Comparison of ENCODE assay signal across 8 cellular contexts in the genomic region with DNA sequence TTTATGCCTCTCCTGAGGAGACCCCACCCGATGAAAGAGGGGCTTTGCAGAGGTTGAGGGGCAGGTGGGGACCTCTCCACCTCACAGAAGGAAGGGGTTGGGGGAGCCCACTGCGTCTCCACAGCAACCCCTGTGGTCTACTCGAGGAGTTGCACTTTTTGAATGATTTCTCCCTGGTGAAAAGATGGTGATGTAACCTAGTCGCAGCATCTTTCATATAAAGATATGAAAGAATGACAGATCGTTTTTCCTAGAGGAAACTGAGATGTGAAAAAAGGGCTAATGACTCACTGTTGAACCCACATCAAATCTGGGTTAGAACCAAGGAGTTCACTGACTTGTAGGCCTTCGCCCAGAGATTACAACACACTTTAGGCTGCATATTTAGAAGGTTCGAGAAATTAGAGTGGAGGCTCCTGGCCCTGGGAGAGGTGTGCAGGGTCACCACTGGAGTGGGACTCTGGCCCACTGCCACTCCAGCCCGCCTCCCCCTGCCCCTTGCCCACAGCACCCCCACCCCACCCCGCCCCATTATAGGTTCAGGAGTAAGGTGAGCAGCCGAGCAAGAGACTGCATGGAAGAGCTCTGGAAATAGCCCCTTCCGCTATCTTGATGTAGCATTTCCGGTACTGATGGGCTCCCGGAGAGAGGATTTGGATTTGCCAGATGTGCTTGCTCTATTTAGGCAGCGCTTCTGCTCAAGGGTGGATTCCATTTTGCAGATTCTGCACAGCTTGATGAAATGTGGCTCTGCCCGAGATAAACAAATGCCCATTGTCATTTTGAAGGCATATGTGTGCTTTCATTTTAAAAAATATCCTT. TPM values are rescaled to one million over a fixed set of nuclear protein-coding genes. Genes with fewer than 3 reads are reported as not detected.
A peak's percentile ranks its signal among the peaks of the same experiment; 100 is the strongest.
DNase-seq lines count a peak whose midpoint lies in the region; ATAC-seq and TF ChIP-seq lines count a peak whose summit lies in the region.

No MANE protein-coding gene starts in this region.

- H3K27me3 ChIP-seq in A673 (replicated peaks; ENCODE audit: insufficient read depth, low read depth, low read length, poor library complexity) (no peaks in the 10 kb centered on the region), SK-N-SH (ENCODE audit: insufficient read depth) (no peaks in the 10 kb centered on the region), dorsolateral prefrontal cortex (no peaks in the 10 kb centered on the region), neuron (ENCODE audit: insufficient read depth, low read length) (no peaks in the 10 kb centered on the region)

- H3K36me3 ChIP-seq in A673 (ENCODE audit: insufficient read depth, low read length, poor library complexity, severe bottlenecking) (no peaks in the 10 kb centered on the region), SK-N-SH (replicated peaks in 1 of 2; ENCODE audit: control insufficient read depth in 1 of 2, insufficient read depth in 2 of 2, low read length in 1 of 2) (no peaks in the 10 kb centered on the region), neuron (ENCODE audit: insufficient read depth, low read length) (no peaks in the 10 kb centered on the region)

- no peak overlapping the region for H2AFZ ChIP-seq in SK-N-SH (ENCODE audit: low read depth)
- H2AFZ ChIP-seq in neuron (ENCODE audit: low read depth, low read length) = no peak overlapping the region

- peak; percentile 64 for TF ChIP-seq CTCF in A673 (conservative IDR thresholded peaks at IDR 0.05; ENCODE audit: low read depth, low read length)
- peak; percentile 29; the same call in 1 of the 2 replicates for TF ChIP-seq CTCF in SK-N-SH (IDR thresholded peaks at IDR 0.05)
- peak in 42 of 56 donors; percentile 9 to 57 (median 32) for TF ChIP-seq CTCF in dorsolateral prefrontal cortex (IDR thresholded peaks at IDR 0.05 in 54 of 56, conservative IDR thresholded peaks at IDR 0.05 in 2 of 56; ENCODE audit: low read depth in 1 of 56, partially characterized antibody in 56 of 56)

- no peaks in the 10 kb centered on the region; the same call in 1 of the 2 replicates for H3K79me2 ChIP-seq in SK-N-SH (ENCODE audit: insufficient read depth)

- no peaks in the 10 kb centered on the region for H3K9me3 ChIP-seq in A673 (ENCODE audit: low read depth, low read length, poor library complexity, severe bottlenecking)
- no peaks in the 10 kb centered on the region for H3K9me3 ChIP-seq in SK-N-SH
- no peaks in the 10 kb centered on the region for H3K9me3 ChIP-seq in neuron (ENCODE audit: low read length)

- BruUV-seq in A673 (replicated peaks; lab: Mats Ljungman, UMichigan) = no TSS peak

- CTCF ChIA-PET in A673 (lab: Charles Lee) (no interaction called here), SK-N-SH (lab: Yijun Ruan, JAX) (interaction anchor here (0.8 to 1.7 kb wide), 2 partner anchors 13 to 22 kb away, joined by 4 to 5 read pairs; no protein-coding TSS in a partner anchor)

- DNase-seq in A673 (ENCODE audit: low spot score) (peak; percentile 63), SK-N-SH (peak; percentile 52), dorsolateral prefrontal cortex (no peak), SHP77 (lab: John Stamatoyannopoulos, UW) (no peak), NCI-H345 (lab: John Stamatoyannopoulos, UW) (no peak)

- no peak overlapping the region for H3K4me2 ChIP-seq in SK-N-SH

- peaks cover 31% of the 10 kb centered on the region for H3K4me1 ChIP-seq in A673 (ENCODE audit: insufficient read depth, low read length, poor library complexity, severe bottlenecking)
- H3K4me1 ChIP-seq in SK-N-SH (ENCODE audit: control insufficient read depth in 1 of 2, insufficient read depth in 2 of 2, low read depth in 1 of 2, low read length in 1 of 2) = peaks cover 7 to 19% of the 10 kb centered on the region in 2 experiments; a peak in 2 of 4 replicates
- H3K4me1 ChIP-seq in neuron (ENCODE audit: insufficient read depth, low read length) = peaks cover 28% of the 10 kb centered on the region

- H3K9ac ChIP-seq in SK-N-SH = no peak overlapping the region

- no peaks in the 10 kb centered on the region for H4K20me1 ChIP-seq in SK-N-SH (ENCODE audit: insufficient read depth)

- H3K9me2 ChIP-seq in SK-N-SH = no peaks in the 10 kb centered on the region

- peak; percentile 81 for ATAC-seq in GM18867 (IDR thresholded peaks at IDR 0.05; ENCODE audit: unreplicated experiment)
- peak; percentile 58 for ATAC-seq in HG03097 (IDR thresholded peaks at IDR 0.05; ENCODE audit: low FRiP score, unreplicated experiment)

- TF ChIP-seq EP300 in SK-N-SH (IDR thresholded peaks at IDR 0.05; ENCODE audit: borderline replicate concordance in 1 of 2, low read depth in 1 of 2, low read length in 1 of 2) = no peak

- POLR2A ChIA-PET in A673 (lab: Charles Lee; ENCODE audit: low non-redundant PET) = no interaction called here
- POLR2A ChIA-PET in SK-N-SH (lab: Yijun Ruan, JAX) = no interaction called here

- H3K27ac ChIP-seq in A673 (ENCODE audit: low read depth, low read length, poor library complexity, severe bottlenecking) (peak overlapping the region; percentile 8), SK-N-SH (ENCODE audit: low read depth in 2 of 2, low read length in 1 of 2) (peak overlapping the region; percentile 51 to 86; a peak in 2 of 4 replicates), dorsolateral prefrontal cortex (peak overlapping the region in 43 of 59 donors; percentile 2 to 92 (median 58))

- 79% methylated on average over 14 of the region's 15 CpGs for WGBS in SK-N-SH (ENCODE audit: low lambda C conversion rate)

- intact Hi-C loops in A673 (cut with micrococcal nuclease; ENCODE audit: unreplicated experiment) (no loop called here), dorsolateral prefrontal cortex (cut with DNase I) (no loop called here)

- H3K4me3 ChIP-seq in A673 (ENCODE audit: low read depth, low read length, poor library complexity, severe bottlenecking) (peak overlapping the region; percentile 37), SK-N-SH (ENCODE audit: low read depth in 2 of 2, low read length in 1 of 2) (no peak overlapping the region), dorsolateral prefrontal cortex (peak overlapping the region in 54 of 59 donors; percentile 6 to 87 (median 69)), neuron (ENCODE audit: low read length) (peak overlapping the region; percentile 17)

- no peak for TF ChIP-seq RAD21 in SK-N-SH (IDR thresholded peaks at IDR 0.05; ENCODE audit: low read length)

- H3F3A ChIP-seq in SK-N-SH (replicated peaks; ENCODE audit: insufficient read depth) = peaks cover 5% of the 10 kb centered on the region

TF ChIP-seq in SK-N-SH, 30 proteins besides CTCF, POLR2A, EP300 and RAD21:
- TF ChIP-seq GATA2 (CRISPR knock-in tag; IDR thresholded peaks at IDR 0.05) (peak; percentile 35; the same call in 1 of the 2 replicates), RXRA (IDR thresholded peaks at IDR 0.05; ENCODE audit: borderline replicate concordance, low read depth) (no peak)
TF ChIP-seq in SK-N-SH: peak in this region for 1.

RNA-seq across cellular contexts. Expression of a gene that starts 6.7 kb away (rescaled TPM):
- 1.2 and 1.4 TPM in 2 replicates for total RNA-seq in A673 (2021)
- polyA plus RNA-seq in SK-N-SH (2012; rRNA removed) = 2.4 and 3.8 TPM in 2 replicates
- 4.0 and 5.1 TPM in 2 replicates for polyA plus RNA-seq in SK-N-SH (2012; cell fraction: cytosol; rRNA removed)
- 2.6 and 7.2 TPM in 2 replicates for polyA plus RNA-seq in SK-N-SH (2012; cell fraction: nucleus; rRNA removed)
- 10 to 100 TPM; 15.0 to 77.8 (median 33.8) TPM for total RNA-seq in dorsolateral prefrontal cortex

Comparison
In these comparisons a context has a peak if more than half of its experiments do, and no peak if none do; other contexts are left out.
1. DNase-seq: peak in A673 (single experiment) and SK-N-SH (single experiment); none in dorsolateral prefrontal cortex (0 of 10), SHP77 (0 of 2) and NCI-H345 (single experiment).
2. H3K27ac ChIP-seq: peak in every context shown above with its lines; median percentile 68 in SK-N-SH; 58 in dorsolateral prefrontal cortex; 8 in A673.
3. H3K4me3 ChIP-seq: peak in A673 (single experiment), dorsolateral prefrontal cortex (54 of 59) and neuron (single experiment); none in SK-N-SH (0 of 2).
4. Peak in every context shown above with its lines, with median percentiles within 50 percentile points of each other: CTCF ChIP-seq.